Comparison of ENCODE assay signal across 12 cellular contexts in the genomic region with DNA sequence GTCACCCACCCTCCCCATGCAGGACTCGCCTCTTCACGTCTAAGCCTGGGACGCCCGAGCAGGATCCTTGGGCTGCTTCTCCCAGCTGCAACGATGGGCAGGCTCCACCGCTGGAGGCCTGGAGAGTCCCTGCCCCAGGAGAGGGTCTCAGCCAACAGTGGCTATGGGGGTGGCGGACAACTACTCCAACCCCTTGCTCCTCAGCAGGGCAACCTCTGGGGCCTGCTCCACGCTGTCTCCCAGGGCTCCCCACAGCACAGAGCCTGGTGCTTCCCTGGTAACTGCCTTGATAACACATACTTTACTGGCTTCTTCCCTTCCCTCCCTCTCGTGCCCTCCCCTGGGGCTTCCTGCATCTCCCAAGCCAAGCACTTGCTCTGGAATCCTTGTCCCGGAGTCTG.
"Had no signal": no experiment of that assay in that cellular context is flagged by ENCODE, and none has a peak within 500 bp of the region (broad histone marks: within the 10 kb centered on the region; RNA-seq: fewer than 3 reads in every experiment).

No MANE protein-coding gene starts in this region.

- H3K4me3 Mint-ChIP-seq: activated CD4-positive, alpha-beta memory T cell treated with anti-CD3 and anti-CD28 coated beads for 36 hours; neural progenitor cell had no signal

- DNase-seq: activated CD4-positive, alpha-beta memory T cell treated with anti-CD3 and anti-CD28 coated beads for 36 hours; activated CD4-positive, alpha-beta T cell treated with anti-CD3 and anti-CD28 coated beads for 1 hour; heart left ventricle; left lung; mesenchymal stem cell; retina had no signal

- H3K79me2 ChIP-seq: parathyroid adenoma had no signal

- H3K36me3 Mint-ChIP-seq: activated CD4-positive, alpha-beta memory T cell treated with anti-CD3 and anti-CD28 coated beads for 36 hours; neural progenitor cell had no signal

- H3K27me3 Mint-ChIP-seq: activated CD4-positive, alpha-beta memory T cell treated with anti-CD3 and anti-CD28 coated beads for 36 hours had no signal

- H3K27me3 ChIP-seq: ascending aorta, cardiac muscle cell, heart left ventricle, left lung, neural progenitor cell, tibial nerve had no signal

- H3K27ac Mint-ChIP-seq: activated CD4-positive, alpha-beta memory T cell treated with anti-CD3 and anti-CD28 coated beads for 36 hours; neural progenitor cell had no signal

- H3K36me3 ChIP-seq: ascending aorta, cardiac muscle cell, heart left ventricle, left lung, neural progenitor cell, tibial nerve had no signal

- H3K4me3 ChIP-seq: ascending aorta, cardiac muscle cell, heart left ventricle, left lung, neural progenitor cell, skin epidermis, tibial nerve had no signal

- H3K27ac ChIP-seq: ascending aorta, cardiac muscle cell, heart left ventricle, left lung, neural progenitor cell, parathyroid adenoma, skin epidermis, tibial nerve had no signal

- H3K4me1 Mint-ChIP-seq: neural progenitor cell had no signal

- H3K4me2 ChIP-seq: neural progenitor cell had no signal

- H2AFZ ChIP-seq: neural progenitor cell, parathyroid adenoma had no signal

- H3K9me3 ChIP-seq: ascending aorta, left lung had no signal

- H3K4me1 ChIP-seq: ascending aorta, heart left ventricle, left lung, neural progenitor cell, parathyroid adenoma, tibial nerve had no signal

- H3K9ac ChIP-seq: neural progenitor cell, parathyroid adenoma had no signal

- H3K9me3 Mint-ChIP-seq: activated CD4-positive, alpha-beta memory T cell treated with anti-CD3 and anti-CD28 coated beads for 36 hours had no signal
